In genomic region chr16:568401-569258, GRCh38 we compare ENCODE assay signal across 8 cellular contexts. TPM values are rescaled to one million over a fixed set of nuclear protein-coding genes. Genes with fewer than 3 reads are reported as not detected.
DNase-seq lines count a peak whose midpoint lies in the region; ATAC-seq and TF ChIP-seq lines count a peak whose summit lies in the region.

No MANE protein-coding gene starts in this region.

- CTCF ChIA-PET in activated B cell treated with CpG ODN at 0.5 μM for 24 hours (lab: Charles Lee): no interaction called here

- H3K27ac ChIP-seq in substantia nigra (ENCODE audit: low read depth, low read length, poor library complexity, severe bottlenecking): peak overlapping the region; percentile 78

- peak overlapping the region; percentile 87 for H3K4me3 Mint-ChIP-seq in T-helper 2 cell treated with Interferon-gamma antibody and Interleukin-4, amounts not matched to agents 5 μg/mL and 100 μg/mL, for 36 hours
- peak overlapping the region; percentile 89 for H3K4me3 Mint-ChIP-seq in activated B cell treated with CpG ODN at 0.5 μM for 24 hours

- H3K27me3 Mint-ChIP-seq in T-helper 2 cell treated with Interferon-gamma antibody and Interleukin-4, amounts not matched to agents 5 μg/mL and 100 μg/mL, for 36 hours (ENCODE audit: low read depth): no peaks in the 10 kb centered on the region
- no peaks in the 10 kb centered on the region for H3K27me3 Mint-ChIP-seq in activated B cell treated with CpG ODN at 0.5 μM for 24 hours

- H3K27ac Mint-ChIP-seq in T-helper 2 cell treated with Interferon-gamma antibody and Interleukin-4, amounts not matched to agents 5 μg/mL and 100 μg/mL, for 36 hours: peak overlapping the region; percentile 80
- peak overlapping the region; percentile 84 for H3K27ac Mint-ChIP-seq in activated B cell treated with CpG ODN at 0.5 μM for 24 hours

- ATAC-seq in activated B cell treated with CpG ODN at 0.5 μM for 24 hours (ENCODE audit: low read depth): no peak
- no peak for ATAC-seq in GM19035 (IDR thresholded peaks at IDR 0.05; ENCODE audit: unreplicated experiment)
- ATAC-seq in HG02571 (IDR thresholded peaks at IDR 0.05; ENCODE audit: unreplicated experiment): no peak

- H3K9me3 Mint-ChIP-seq in T-helper 2 cell treated with Interferon-gamma antibody and Interleukin-4, amounts not matched to agents 5 μg/mL and 100 μg/mL, for 36 hours: no peaks in the 10 kb centered on the region
- no peaks in the 10 kb centered on the region for H3K9me3 Mint-ChIP-seq in activated B cell treated with CpG ODN at 0.5 μM for 24 hours

- H3K4me1 Mint-ChIP-seq in T-helper 2 cell treated with Interferon-gamma antibody and Interleukin-4, amounts not matched to agents 5 μg/mL and 100 μg/mL, for 36 hours (ENCODE audit: low read depth): peaks cover 26% of the 10 kb centered on the region
- peaks cover 34% of the 10 kb centered on the region for H3K4me1 Mint-ChIP-seq in activated B cell treated with CpG ODN at 0.5 μM for 24 hours

- H3K9me3 ChIP-seq in iPS-18c (ENCODE audit: control insufficient read depth, insufficient read depth, low read length): no peaks in the 10 kb centered on the region

- POLR2A ChIA-PET in activated B cell treated with CpG ODN at 0.5 μM for 24 hours (lab: Charles Lee): interaction anchor here (0.7 to 1.8 kb wide), 3 partner anchors 20 to 70 kb away, joined by 3 to 6 read pairs (median 4); partner anchors contain the start of gene CAPN15

- TF ChIP-seq CTCF in activated B cell treated with CpG ODN at 0.5 μM for 24 hours (IDR thresholded peaks at IDR 0.05): no peak

- intact Hi-C loops in activated B cell treated with CpG ODN at 0.5 μM for 24 hours (cut with micrococcal nuclease) (loop anchor here (1.0 to 5.0 kb wide), 2 partner anchors 41 to 68 kb away; partner anchors contain the start of genes CAPN15 and METTL26), posterior cingulate gyrus (cut with DNase I) (no loop called here)

- DNase-seq in T-helper 2 cell treated with Interferon-gamma antibody and Interleukin-4, amounts not matched to agents 5 μg/mL and 100 μg/mL, for 36 hours (ENCODE audit: low spot score): no peak
- DNase-seq in T-helper 2 cell: no peak
- DNase-seq in activated B cell treated with CpG ODN at 0.5 μM for 24 hours: no peak
- peak in 1 of 49 donors; percentile 41 for DNase-seq in substantia nigra (lab: John Stamatoyannopoulos, UW)
- DNase-seq in posterior cingulate gyrus: no peak

- H3K4me3 ChIP-seq in iPS-18c (ENCODE audit: insufficient read depth, low read depth, low read length): peak overlapping the region; percentile 53; the same call in 1 of the 2 replicates

- no peaks in the 10 kb centered on the region for H3K36me3 Mint-ChIP-seq in T-helper 2 cell treated with Interferon-gamma antibody and Interleukin-4, amounts not matched to agents 5 μg/mL and 100 μg/mL, for 36 hours (ENCODE audit: low read depth)
- H3K36me3 Mint-ChIP-seq in activated B cell treated with CpG ODN at 0.5 μM for 24 hours (ENCODE audit: low read depth): peaks cover 2% of the 10 kb centered on the region

RNA-seq across cellular contexts. Expression of gene PIGQ, which starts 1.1 kb away (rescaled TPM):
- total RNA-seq in activated B cell treated with CpG ODN at 0.5 μM for 24 hours: 46.7 and 53.1 TPM in 2 replicates

RNA-seq across cellular contexts. Expression of gene NHLRC4, which starts 1.8 kb away (rescaled TPM):
- total RNA-seq in activated B cell treated with CpG ODN at 0.5 μM for 24 hours: 0.83 and 1.0 TPM in 2 replicates

RNA-seq across cellular contexts. Expression of gene PRR35, which starts 8.4 kb away (rescaled TPM):
- not detected in 2 replicates for total RNA-seq in activated B cell treated with CpG ODN at 0.5 μM for 24 hours

RNA-seq across cellular contexts. Expression of gene RAB40C, which starts 21.2 kb away (rescaled TPM):
- 10.5 and 13.1 TPM in 2 replicates for total RNA-seq in activated B cell treated with CpG ODN at 0.5 μM for 24 hours

RNA-seq across cellular contexts. Expression of gene CAPN15, which starts 41.1 kb away (rescaled TPM):
- 77.0 and 95.1 TPM in 2 replicates for total RNA-seq in activated B cell treated with CpG ODN at 0.5 μM for 24 hours
